ENCODE assay signal across 19 cellular contexts in genomic region chr12:47419500-47419899, GRCh38.
DNase-seq lines count a peak whose midpoint lies in the region; ATAC-seq and TF ChIP-seq lines count a peak whose summit lies in the region.
"Had no signal": no experiment of that assay in that cellular context is flagged by ENCODE, and none has a peak within 500 bp of the region (broad histone marks: within the 10 kb centered on the region; RNA-seq: fewer than 3 reads in every experiment).

No MANE protein-coding gene starts in this region.

- no peak overlapping the region for H3K4me3 Mint-ChIP-seq in activated naive CD4-positive, alpha-beta T cell treated with anti-CD3 and anti-CD28 coated beads, Interleukin-2, amount 50 U/mL, for 24 hours
- no peak overlapping the region for H3K4me3 Mint-ChIP-seq in T-helper 17 cell
- H3K4me3 Mint-ChIP-seq in stimulated activated naive CD8-positive, alpha-beta T cell treated with anti-CD3 and anti-CD28 coated beads, Interleukin-15, amount 100 ng/mL, for 72 hours = no peak overlapping the region
- H3K4me3 Mint-ChIP-seq: activated B cell treated with CpG ODN at 0.5 μM for 24 hours had no signal

- no peak for TF ChIP-seq CTCF in fibroblast of lung (conservative IDR thresholded peaks at IDR 0.05 in 1 of 2, IDR thresholded peaks at IDR 0.05 in 1 of 2; ENCODE audit: low read depth in 1 of 2, low read length in 2 of 2)

- H3K4me3 ChIP-seq in fibroblast of lung (replicated peaks in 1 of 4; ENCODE audit: control extremely low read depth in 1 of 4, insufficient read depth in 1 of 4, low read depth in 3 of 4, low read length in 4 of 4) = no peak overlapping the region
- H3K4me3 ChIP-seq: left lung, mucosa of descending colon had no signal

- no peak overlapping the region for H2AFZ ChIP-seq in fibroblast of lung (ENCODE audit: low read length)

- peaks cover 7% of the 10 kb centered on the region for H3K4me1 ChIP-seq in fibroblast of lung (ENCODE audit: control insufficient read depth, extremely low read depth, insufficient read depth, low read length)
- H3K4me1 ChIP-seq: left lung had no signal

- H3K4me1 Mint-ChIP-seq in activated naive CD4-positive, alpha-beta T cell treated with anti-CD3 and anti-CD28 coated beads, Interleukin-2, amount 50 U/mL, for 24 hours = peaks cover 44% of the 10 kb centered on the region
- H3K4me1 Mint-ChIP-seq in T-helper 17 cell = peaks cover 18% of the 10 kb centered on the region
- H3K4me1 Mint-ChIP-seq in stimulated activated naive CD8-positive, alpha-beta T cell treated with anti-CD3 and anti-CD28 coated beads, Interleukin-15, amount 100 ng/mL, for 72 hours = peaks cover 35% of the 10 kb centered on the region

- no peaks in the 10 kb centered on the region for H3K9me3 ChIP-seq in T-helper 17 cell (ENCODE audit: control insufficient read depth, low read length, poor library complexity, severe bottlenecking)
- H3K9me3 ChIP-seq in fibroblast of lung (ENCODE audit: control insufficient read depth, insufficient read depth, low read depth, low read length) = no peaks in the 10 kb centered on the region
- H3K9me3 ChIP-seq: left lung, mucosa of descending colon, neutrophil, SK-N-SH had no signal

- H3K27ac ChIP-seq in fibroblast of lung (ENCODE audit: insufficient read depth, low read length) = no peak overlapping the region
- H3K27ac ChIP-seq: left lung, neutrophil had no signal

- no peak for ATAC-seq in T-helper 17 cell
- peak; percentile 95 for ATAC-seq in stimulated activated naive CD8-positive, alpha-beta T cell treated with anti-CD3 and anti-CD28 coated beads, Interleukin-15, amount 100 ng/mL, for 72 hours
- ATAC-seq: mucosa of descending colon had no signal

- H3K36me3 Mint-ChIP-seq in activated naive CD4-positive, alpha-beta T cell treated with anti-CD3 and anti-CD28 coated beads, Interleukin-2, amount 50 U/mL, for 24 hours = peaks cover 4% of the 10 kb centered on the region
- peaks cover 8% of the 10 kb centered on the region for H3K36me3 Mint-ChIP-seq in T-helper 17 cell (ENCODE audit: low read depth)

- H3K27me3 Mint-ChIP-seq in activated naive CD4-positive, alpha-beta T cell treated with anti-CD3 and anti-CD28 coated beads, Interleukin-2, amount 50 U/mL, for 24 hours = no peaks in the 10 kb centered on the region
- H3K27me3 Mint-ChIP-seq in T-helper 17 cell = peaks cover 4% of the 10 kb centered on the region
- no peaks in the 10 kb centered on the region for H3K27me3 Mint-ChIP-seq in stimulated activated naive CD8-positive, alpha-beta T cell treated with anti-CD3 and anti-CD28 coated beads, Interleukin-15, amount 100 ng/mL, for 72 hours

- H3K27me3 ChIP-seq in fibroblast of lung (ENCODE audit: control insufficient read depth, insufficient read depth, low read length) = no peaks in the 10 kb centered on the region
- H3K27me3 ChIP-seq: left lung, neutrophil had no signal

- no peaks in the 10 kb centered on the region for H3K36me3 ChIP-seq in fibroblast of lung (ENCODE audit: control insufficient read depth, insufficient read depth, low read length)
- H3K36me3 ChIP-seq: left lung, neutrophil had no signal

- H3K79me2 ChIP-seq in fibroblast of lung (ENCODE audit: control insufficient read depth, insufficient read depth, low read length) = no peaks in the 10 kb centered on the region

- peak overlapping the region; percentile 90 for H3K27ac Mint-ChIP-seq in activated naive CD4-positive, alpha-beta T cell treated with anti-CD3 and anti-CD28 coated beads, Interleukin-2, amount 50 U/mL, for 24 hours
- peak overlapping the region; percentile 57 for H3K27ac Mint-ChIP-seq in T-helper 17 cell
- H3K27ac Mint-ChIP-seq in stimulated activated naive CD8-positive, alpha-beta T cell treated with anti-CD3 and anti-CD28 coated beads, Interleukin-15, amount 100 ng/mL, for 72 hours = no peak overlapping the region
- H3K27ac Mint-ChIP-seq: activated B cell treated with CpG ODN at 0.5 μM for 24 hours had no signal

- no peak overlapping the region for H3K9ac ChIP-seq in fibroblast of lung (ENCODE audit: insufficient read depth, low read length)
- H3K9ac ChIP-seq: SK-N-SH had no signal

- peaks cover 8% of the 10 kb centered on the region for H3K9me3 Mint-ChIP-seq in activated naive CD4-positive, alpha-beta T cell treated with anti-CD3 and anti-CD28 coated beads, Interleukin-2, amount 50 U/mL, for 24 hours
- peaks cover 0 to 14% of the 10 kb centered on the region in 2 donors for H3K9me3 Mint-ChIP-seq in stimulated activated naive CD8-positive, alpha-beta T cell treated with anti-CD3 and anti-CD28 coated beads, Interleukin-15, amount 100 ng/mL, for 72 hours
- H3K9me3 Mint-ChIP-seq: activated B cell treated with CpG ODN at 0.5 μM for 24 hours had no signal

- peak overlapping the region; percentile 17 for H3K4me2 ChIP-seq in fibroblast of lung (ENCODE audit: extremely low read depth, insufficient read depth, low read length)
- H3K4me2 ChIP-seq: SK-N-SH had no signal

- H4K20me1 ChIP-seq in fibroblast of lung (ENCODE audit: control insufficient read depth, extremely low read depth, insufficient read depth, low read length) = no peaks in the 10 kb centered on the region

- DNase-seq in activated naive CD4-positive, alpha-beta T cell treated with anti-CD3 and anti-CD28 coated beads, Interleukin-2, amount 50 U/mL, for 16 hours = no peak
- DNase-seq in T-helper 17 cell = no peak
- DNase-seq in fibroblast of lung (ENCODE audit: low read depth in 2 of 2) = peak in 1 of 2 donors; percentile 62
- DNase-seq in stimulated activated naive CD8-positive, alpha-beta T cell treated with anti-CD3 and anti-CD28 coated beads, Interleukin-15, amount 100 ng/mL, for 72 hours = no peak
- DNase-seq in amygdala (lab: John Stamatoyannopoulos, UW) = no peak
- DNase-seq in NCI-H2171 (lab: John Stamatoyannopoulos, UW) = no peak
- DNase-seq in LoVo (ENCODE audit: low spot score) = no peak
- DNase-seq: activated B cell treated with CpG ODN at 0.5 μM for 24 hours; DMS79; erythroblast; left lung; mucosa of descending colon; NCI-H2029; NCI-H446; NK-92 treated with Interleukin-12 subunit alpha and Interleukin-12 subunit beta, amount 100 ng/mL, for 24 hours; SK-N-SH; T-helper 9 cell had no signal

Comparison
In these comparisons a context has a peak if more than half of its experiments do, and no peak if none do; other contexts are left out.
1. H3K27ac Mint-ChIP-seq: peak in activated naive CD4-positive, alpha-beta T cell treated with anti-CD3 and anti-CD28 coated beads, Interleukin-2, amount 50 U/mL, for 24 hours (single experiment) and T-helper 17 cell (single experiment); none in stimulated activated naive CD8-positive, alpha-beta T cell treated with anti-CD3 and anti-CD28 coated beads, Interleukin-15, amount 100 ng/mL, for 72 hours (0 of 2).